In the genomic region with DNA sequence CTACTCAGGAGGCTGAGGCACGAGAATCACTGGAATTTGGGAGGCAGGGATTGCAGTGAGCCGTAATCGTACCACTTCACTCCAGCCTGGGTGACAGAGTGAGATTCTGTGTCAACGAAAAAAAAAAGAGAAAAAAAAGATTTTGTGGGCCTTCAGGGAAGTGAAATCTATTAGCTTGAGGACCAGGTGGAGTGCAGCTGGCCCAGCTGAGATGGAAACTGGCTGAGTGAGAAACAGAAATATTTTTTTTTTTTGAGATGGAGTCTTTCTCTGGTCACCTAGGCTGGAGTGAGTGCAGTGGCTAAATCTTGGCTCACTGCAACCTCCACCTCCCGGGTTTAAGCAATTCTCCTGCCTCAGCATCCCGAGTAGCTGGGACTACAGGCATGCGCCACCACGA, we compare ENCODE assay signal across 24 cellular contexts. TPM values are rescaled to one million over a fixed set of nuclear protein-coding genes. Genes with fewer than 3 reads are reported as not detected.
"Had no signal": no experiment of that assay in that cellular context is flagged by ENCODE, and none has a peak within 500 bp of the region (broad histone marks: within the 10 kb centered on the region; RNA-seq: fewer than 3 reads in every experiment).

No MANE protein-coding gene starts in this region.

- H3K27me3 Mint-ChIP-seq: activated naive CD8-positive, alpha-beta T cell; central memory CD8-positive, alpha-beta T cell; dendritic cell treated with granulocyte-macrophage colony-stimulating factor and Interleukin-4, amounts not matched to agents 40 ng/mL and 50 ng/mL, for 4 days; natural killer cell treated with Interleukin-12 subunit alpha and Interleukin-12 subunit beta and Interleukin-15 and Interleukin-18, amount 100 ng/mL, for 72 hours had no signal

- H3K9me3 Mint-ChIP-seq: central memory CD8-positive, alpha-beta T cell; dendritic cell treated with granulocyte-macrophage colony-stimulating factor and Interleukin-4, amounts not matched to agents 40 ng/mL and 50 ng/mL, for 4 days; natural killer cell treated with Interleukin-12 subunit alpha and Interleukin-12 subunit beta and Interleukin-15 and Interleukin-18, amount 100 ng/mL, for 72 hours had no signal

- H3K36me3 Mint-ChIP-seq: activated naive CD8-positive, alpha-beta T cell; natural killer cell treated with Interleukin-12 subunit alpha and Interleukin-12 subunit beta and Interleukin-15 and Interleukin-18, amount 100 ng/mL, for 72 hours had no signal

- DNase-seq: activated CD4-positive, alpha-beta T cell treated with anti-CD3 and anti-CD28 coated beads for 48 hours; activated CD4-positive, alpha-beta T cell treated with anti-CD3 and anti-CD28 coated beads, Interleukin-2, amount 50 U/mL, for 48 hours; activated CD8-positive, alpha-beta memory T cell treated with anti-CD3 and anti-CD28 coated beads for 24 hours; activated effector memory CD4-positive, alpha-beta T cell treated with Interleukin-2 at 50 U/mL for 16 hours; activated naive CD4-positive, alpha-beta T cell treated with Interleukin-2 at 50 U/mL for 16 hours; anterior cingulate cortex; left ventricle myocardium inferior; mesendoderm; right cardiac atrium; stimulated activated CD4-positive, alpha-beta T cell treated with anti-CD3 and anti-CD28 coated beads, Interleukin-15, amount 100 ng/mL, for 24 hours; stimulated activated CD4-positive, alpha-beta T cell treated with anti-CD3 and anti-CD28 coated beads, Interleukin-2, amount 100 ng/mL, for 24 hours; stimulated activated naive CD4-positive, alpha-beta T cell treated with Interleukin-2 at 50 U/mL for 16 hours; T1000; testis; transverse colon; WERI-Rb-1 had no signal

- H3K4me3 Mint-ChIP-seq: activated naive CD8-positive, alpha-beta T cell; central memory CD8-positive, alpha-beta T cell; dendritic cell treated with granulocyte-macrophage colony-stimulating factor and Interleukin-4, amounts not matched to agents 40 ng/mL and 50 ng/mL, for 4 days; natural killer cell treated with Interleukin-12 subunit alpha and Interleukin-12 subunit beta and Interleukin-15 and Interleukin-18, amount 100 ng/mL, for 72 hours had no signal

- H3K4me1 ChIP-seq: left ventricle myocardium inferior, testis, transverse colon had no signal

- ATAC-seq: activated CD4-positive, CD25-positive, alpha-beta regulatory T cell treated with anti-CD3 and anti-CD28 coated beads, Interleukin-2, amount 50 U/mL, for 24 hours; right cardiac atrium had no signal

- H3K27ac ChIP-seq: left ventricle myocardium inferior, testis, transverse colon, WERI-Rb-1 had no signal

- H3K27me3 ChIP-seq: testis, transverse colon had no signal

- H3K36me3 ChIP-seq: left ventricle myocardium inferior, transverse colon, WERI-Rb-1 had no signal

- H3K9me3 ChIP-seq: testis, transverse colon had no signal

- H3K27ac Mint-ChIP-seq: activated naive CD8-positive, alpha-beta T cell; dendritic cell treated with granulocyte-macrophage colony-stimulating factor and Interleukin-4, amounts not matched to agents 40 ng/mL and 50 ng/mL, for 4 days; natural killer cell treated with Interleukin-12 subunit alpha and Interleukin-12 subunit beta and Interleukin-15 and Interleukin-18, amount 100 ng/mL, for 72 hours had no signal

- H3K4me3 ChIP-seq: left ventricle myocardium inferior, lung, testis, transverse colon had no signal

RNA-seq across cellular contexts. Expression of gene CLEC4C, which starts 2.3 kb away (rescaled TPM):
- polyA plus RNA-seq: adipose tissue, right cardiac atrium, urinary bladder had no signal

RNA-seq across cellular contexts. Expression of gene NANOGNB, which starts 15.6 kb away (rescaled TPM):
- polyA plus RNA-seq: adipose tissue, lung, right cardiac atrium, urinary bladder had no signal

RNA-seq across cellular contexts. Expression of gene DPPA3, which starts 38.2 kb away (rescaled TPM):
- polyA plus RNA-seq: adipose tissue, lung, right cardiac atrium, urinary bladder had no signal

RNA-seq across cellular contexts. Expression of gene NANOG, which starts 39.8 kb away (rescaled TPM):
- polyA plus RNA-seq: adipose tissue, lung, right cardiac atrium, urinary bladder had no signal
